ENCODE assay signal across 12 cellular contexts in the genomic region with DNA sequence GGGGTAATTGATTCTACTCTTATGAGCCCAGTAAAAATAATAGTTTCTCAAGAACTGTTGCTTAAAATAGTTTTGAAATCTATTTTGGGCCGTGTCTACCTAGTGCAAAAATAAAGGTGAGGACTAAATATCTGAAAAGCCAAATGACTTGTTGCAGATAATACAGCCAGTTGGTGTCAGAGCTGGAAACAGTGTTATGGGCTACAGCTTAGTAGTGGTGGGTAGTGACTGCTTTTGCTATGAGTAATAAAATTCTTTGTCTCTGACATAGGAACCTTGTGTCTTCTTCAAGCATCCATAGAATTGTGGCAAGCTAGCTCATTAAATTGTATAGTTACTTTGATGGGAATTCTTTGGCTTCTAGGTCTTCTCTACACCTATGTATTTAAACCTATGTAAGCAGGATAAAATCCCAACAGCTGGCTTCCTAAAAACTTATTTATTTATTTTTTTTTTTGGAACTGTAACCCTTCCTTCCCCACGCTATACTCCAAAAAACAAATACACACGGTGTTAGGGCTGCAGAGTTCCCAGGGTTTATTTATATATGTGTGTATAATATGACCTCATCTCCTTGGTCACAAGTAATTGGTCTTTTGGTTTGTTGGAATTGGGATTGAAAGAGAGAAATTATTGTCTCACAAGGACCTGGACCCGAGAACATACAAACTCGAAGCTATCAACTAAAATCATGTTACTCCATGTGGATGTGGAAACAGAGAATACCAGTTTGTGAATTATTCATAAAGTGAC.
A peak's percentile ranks its signal among the peaks of the same experiment; 100 is the strongest.
DNase-seq lines count a peak whose midpoint lies in the region; TF ChIP-seq lines count a peak whose summit lies in the region.
"Had no signal": no experiment of that assay in that cellular context is flagged by ENCODE, and none has a peak within 500 bp of the region (broad histone marks: within the 10 kb centered on the region; RNA-seq: fewer than 3 reads in every experiment).

No MANE protein-coding gene starts in this region.

- intact Hi-C loops in transverse colon (cut with DNase I; ENCODE audit: low total_unique reads), result no loop called here
- intact Hi-C loops in posterior vena cava (cut with DNase I), result no loop called here

- no peak for TF ChIP-seq POLR2A in transverse colon (IDR thresholded peaks at IDR 0.05)

- H3K4me1 ChIP-seq in SJCRH30 (peaks cover 57% of the 10 kb centered on the region), transverse colon (no peaks in the 10 kb centered on the region)

- CTCF ChIA-PET in AG04449 (lab: Yijun Ruan, JAX), result interaction anchor here (1.6 kb wide), 1 partner anchor 10 kb away, joined by 3 read pairs; no protein-coding TSS in a partner anchor

- TF ChIP-seq EP300 in transverse colon (IDR thresholded peaks at IDR 0.05; ENCODE audit: low read depth), result no peak

- POLR2A ChIA-PET in AG04449 (lab: Yijun Ruan, JAX), result interaction anchor here (0.7 to 0.9 kb wide), 2 partner anchors 37 to 165 kb away, joined by 4 to 7 read pairs; no protein-coding TSS in a partner anchor

- WGBS in transverse colon (ENCODE audit: low coverage in 1 of 2), 2 donors, result 75 to 83% methylated on average over 5 of the region's 5 CpGs

- H3K4me3 ChIP-seq in AG04449 (ENCODE audit: low read depth, low read length) (no peak overlapping the region), SJCRH30 (no peak overlapping the region), transverse colon (no peak overlapping the region)
- H3K4me3 ChIP-seq: hepatocyte, psoas muscle, thoracic aorta had no signal

- H3K9me3 ChIP-seq in SJCRH30 (replicated peaks), result 0 out of 2 replicates have a peak, but pooled peaks cover 3% of the 10 kb centered on the region
- H3K9me3 ChIP-seq in transverse colon, result no peaks in the 10 kb centered on the region
- H3K9me3 ChIP-seq: psoas muscle, thoracic aorta had no signal

- H3K27me3 ChIP-seq in SJCRH30 (no peaks in the 10 kb centered on the region), transverse colon (no peaks in the 10 kb centered on the region)
- H3K27me3 ChIP-seq: hepatocyte had no signal

- H3K36me3 ChIP-seq in SJCRH30 (no peaks in the 10 kb centered on the region), transverse colon (no peaks in the 10 kb centered on the region)
- H3K36me3 ChIP-seq: thoracic aorta had no signal

- in situ Hi-C loops in transverse colon (cut with MboI; ENCODE audit: low pct_ligation_motif_present in 1 of 4, low pct_unique_long_range_greater_than_20kb in 1 of 4, low sequenced_read_pairs in 3 of 4), result no loop called here

- H3K27ac ChIP-seq in SJCRH30, result peak overlapping the region; percentile 87
- H3K27ac ChIP-seq in transverse colon, result no peak overlapping the region
- H3K27ac ChIP-seq: hepatocyte, psoas muscle, thoracic aorta had no signal

- DNase-seq in AG04449 (ENCODE audit: low read depth, low spot score) (peak; percentile 69), H4 (ENCODE audit: low spot score) (peak; percentile 39), SJCRH30 (peak; percentile 49 to 68), foreskin melanocyte (peak; percentile 71), transverse colon (no peak), posterior vena cava (ENCODE audit: low spot score) (no peak), GM20000 (ENCODE audit: low spot score) (no peak), NOMO-1 treated with dmso at 0.1 percent for 144 hours (lab: John Stamatoyannopoulos, UW; ENCODE audit: unreplicated experiment) (no peak)
- DNase-seq: mammary epithelial cell, psoas muscle had no signal

- TF ChIP-seq CTCF in AG04449 (IDR thresholded peaks at IDR 0.05; ENCODE audit: insufficient read depth, low read length, missing control alignments) (no peak), transverse colon (IDR thresholded peaks at IDR 0.05) (no peak), GM20000 (IDR thresholded peaks at IDR 0.05; ENCODE audit: extremely low read depth, missing control alignments) (no peak)

Comparison
In these comparisons a context has a peak if more than half of its experiments do, and no peak if none do; other contexts are left out.
1. DNase-seq: peak in AG04449 (single experiment), H4 (single experiment), SJCRH30 (2 of 2) and foreskin melanocyte (single experiment); none in transverse colon (single experiment), posterior vena cava (single experiment), GM20000 (single experiment) and NOMO-1 treated with dmso at 0.1 percent for 144 hours (single experiment).